In genomic region chr1:201589186-201589585, GRCh38 we compare ENCODE assay signal across 28 cellular contexts.
"Had no signal": no experiment of that assay in that cellular context is flagged by ENCODE, and none has a peak within 500 bp of the region (broad histone marks: within the 10 kb centered on the region; RNA-seq: fewer than 3 reads in every experiment).

No MANE protein-coding gene starts in this region.

- H3K27me3 ChIP-seq: colonic mucosa, dorsolateral prefrontal cortex, esophagus muscularis mucosa, gastrocnemius medialis, gastroesophageal sphincter, heart left ventricle, heart right ventricle had no signal

- H3K27ac Mint-ChIP-seq: dendritic cell treated with granulocyte-macrophage colony-stimulating factor and Interleukin-4, amounts not matched to agents 40 ng/mL and 50 ng/mL, for 4 days; effector memory CD8-positive, alpha-beta T cell; endodermal cell had no signal

- H3K4me3 Mint-ChIP-seq: dendritic cell treated with granulocyte-macrophage colony-stimulating factor and Interleukin-4, amounts not matched to agents 40 ng/mL and 50 ng/mL, for 4 days; effector memory CD8-positive, alpha-beta T cell; endodermal cell had no signal

- H3K9me3 Mint-ChIP-seq: dendritic cell treated with granulocyte-macrophage colony-stimulating factor and Interleukin-4, amounts not matched to agents 40 ng/mL and 50 ng/mL, for 4 days; effector memory CD8-positive, alpha-beta T cell; endodermal cell had no signal

- H3K4me3 ChIP-seq: colonic mucosa, coronary artery, dorsolateral prefrontal cortex, esophagus muscularis mucosa, esophagus squamous epithelium, gastrocnemius medialis, gastroesophageal sphincter, heart left ventricle, heart right ventricle had no signal

- DNase-seq: colonic mucosa; cortex of kidney; dermis blood vessel endothelial cell; effector CD4-positive, alpha-beta T cell; effector CD8-positive, alpha-beta T cell; effector memory CD4-positive, alpha-beta T cell; effector memory CD8-positive, alpha-beta T cell; endodermal cell; erythroblast; esophagus squamous epithelium; foreskin fibroblast; foreskin keratinocyte; foreskin melanocyte; gastrocnemius medialis; glutamatergic neuron; head of caudate nucleus; heart left ventricle; heart right ventricle had no signal

- H3K4me1 ChIP-seq: colonic mucosa, foreskin keratinocyte had no signal

- H3K27me3 Mint-ChIP-seq: dendritic cell treated with granulocyte-macrophage colony-stimulating factor and Interleukin-4, amounts not matched to agents 40 ng/mL and 50 ng/mL, for 4 days had no signal

- H3K27ac ChIP-seq: colonic mucosa, coronary artery, dorsolateral prefrontal cortex, epithelial cell of prostate, esophagus muscularis mucosa, esophagus squamous epithelium, foreskin keratinocyte, gastrocnemius medialis, gastroesophageal sphincter, heart left ventricle, heart right ventricle had no signal

- H3K36me3 ChIP-seq: colonic mucosa, esophagus squamous epithelium, gastrocnemius medialis had no signal

- FAIRE-seq: colon, endometrium, frontal cortex had no signal

- ATAC-seq: effector memory CD8-positive, alpha-beta T cell; esophagus mucosa; foreskin keratinocyte; gastrocnemius medialis; gastroesophageal sphincter; heart left ventricle; heart right ventricle had no signal

- H3K9me3 ChIP-seq: colonic mucosa, esophagus muscularis mucosa, esophagus squamous epithelium, gastrocnemius medialis, gastroesophageal sphincter, heart left ventricle had no signal
